In genomic region chr2:64523667-64524603, GRCh38 we compare ENCODE assay signal across 8 cellular contexts. TPM values are rescaled to one million over a fixed set of nuclear protein-coding genes. Genes with fewer than 3 reads are reported as not detected.
DNase-seq lines count a peak whose midpoint lies in the region; ATAC-seq, FAIRE-seq and TF ChIP-seq lines count a peak whose summit lies in the region.

A gene with protein sequence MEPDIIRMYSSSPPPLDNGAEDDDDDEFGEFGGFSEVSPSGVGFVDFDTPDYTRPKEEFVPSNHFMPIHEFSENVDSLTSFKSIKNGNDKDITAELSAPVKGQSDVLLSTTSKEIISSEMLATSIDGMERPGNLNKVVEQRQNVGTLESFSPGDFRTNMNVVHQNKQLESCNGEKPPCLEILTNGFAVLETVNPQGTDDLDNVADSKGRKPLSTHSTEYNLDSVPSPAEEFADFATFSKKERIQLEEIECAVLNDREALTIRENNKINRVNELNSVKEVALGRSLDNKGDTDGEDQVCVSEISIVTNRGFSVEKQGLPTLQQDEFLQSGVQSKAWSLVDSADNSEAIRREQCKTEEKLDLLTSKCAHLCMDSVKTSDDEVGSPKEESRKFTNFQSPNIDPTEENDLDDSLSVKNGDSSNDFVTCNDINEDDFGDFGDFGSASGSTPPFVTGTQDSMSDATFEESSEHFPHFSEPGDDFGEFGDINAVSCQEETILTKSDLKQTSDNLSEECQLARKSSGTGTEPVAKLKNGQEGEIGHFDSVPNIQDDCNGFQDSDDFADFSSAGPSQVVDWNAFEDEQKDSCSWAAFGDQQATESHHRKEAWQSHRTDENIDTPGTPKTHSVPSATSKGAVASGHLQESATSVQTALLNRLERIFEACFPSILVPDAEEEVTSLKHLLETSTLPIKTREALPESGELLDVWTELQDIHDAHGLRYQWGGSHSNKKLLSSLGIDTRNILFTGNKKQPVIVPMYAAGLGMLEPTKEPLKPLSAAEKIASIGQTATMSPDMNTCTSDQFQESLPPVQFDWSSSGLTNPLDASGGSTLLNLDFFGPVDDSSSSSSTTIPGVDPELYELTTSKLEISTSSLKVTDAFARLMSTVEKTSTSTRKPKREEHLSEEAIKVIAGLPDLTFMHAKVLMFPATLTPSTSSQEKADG (plus strand): TSS chr2:64524328. CDS start chr2:64551475, 27,147 bp downstream.

- 0% methylated on average over 63 to 67 of the region's 67 CpGs for WGBS in heart right ventricle, 2 donors

- intact Hi-C loops in T-helper 1 cell treated with Interleukin-12 subunit alpha and Interleukin-12 subunit beta and Interleukin-4 antibody, amounts not matched to agents 30 ng/mL and 1 ng/mL, for 36 hours (cut with micrococcal nuclease) = loop anchor here (1.0 to 10.0 kb wide), 23 partner anchors 63 to 1051 kb away; partner anchors contain the start of genes ACTR2, MDH1, PELI1 and RAB1A
- intact Hi-C loops in heart right ventricle (cut with DNase I) (loop anchor here (2.0 to 10.0 kb wide), 11 partner anchors 33 to 349 kb away; partner anchors contain the start of gene SERTAD2 (in 1 of the 10)), posterior vena cava (cut with DNase I) (no loop called here), upper lobe of right lung (cut with DNase I) (no loop called here)

- FAIRE-seq in GM12892 (lab: Jason Lieb, UNC) = peak; percentile 99

- ATAC-seq in HG02852 (IDR thresholded peaks at IDR 0.05; ENCODE audit: unreplicated experiment) (peak; percentile 88), heart right ventricle (peak; percentile 99 to 100 (median 100)), upper lobe of right lung (peak; percentile 99)

- H3K4me1 ChIP-seq in heart right ventricle (peaks cover 0 to 49% (median 34%) of the 10 kb centered on the region in 9 donors), upper lobe of right lung (peaks cover 19% of the 10 kb centered on the region)

- peak; percentile 84 for TF ChIP-seq POLR2A in GM12892 (IDR thresholded peaks at IDR 0.05; ENCODE audit: low read depth, low read length)

- H3K36me3 ChIP-seq in heart right ventricle = no peaks in the 10 kb centered on the region
- no peaks in the 10 kb centered on the region for H3K36me3 ChIP-seq in upper lobe of right lung

- peak; percentile 90 for DNase-seq in GM12892 (ENCODE audit: insufficient read length)
- DNase-seq in NCI-H146 treated with DMSO at 0.1 percent for 48 hours (lab: John Stamatoyannopoulos, UW; ENCODE audit: unreplicated experiment) = peak; percentile 95
- DNase-seq in amniotic epithelial cell (ENCODE audit: low read depth) = peak; percentile 98
- DNase-seq in heart right ventricle = peak; percentile 99
- DNase-seq in posterior vena cava (ENCODE audit: low spot score) = peak; percentile 99
- DNase-seq in upper lobe of right lung = peak; percentile 100

- H3K9me3 ChIP-seq in heart right ventricle (no peaks in the 10 kb centered on the region), upper lobe of right lung (no peaks in the 10 kb centered on the region)

- H3K4me3 ChIP-seq in heart right ventricle (peak within 1 kb of the TSS; percentile 74 to 98 (median 92)), upper lobe of right lung (peak within 1 kb of the TSS; percentile 94)

- TF ChIP-seq CTCF in heart right ventricle (IDR thresholded peaks at IDR 0.05) (peak in 1 of 9 donors; percentile 13), upper lobe of right lung (IDR thresholded peaks at IDR 0.05) (no peak)

- peak within 1 kb of the TSS; percentile 75 to 98 (median 94) for H3K27ac ChIP-seq in heart right ventricle
- peak within 1 kb of the TSS; percentile 94 for H3K27ac ChIP-seq in upper lobe of right lung

- H3K27me3 ChIP-seq in heart right ventricle (no peaks in the 10 kb centered on the region), upper lobe of right lung (no peaks in the 10 kb centered on the region)

RNA-seq across cellular contexts. Expression of the gene that starts here (rescaled TPM):
- polyA plus RNA-seq in GM12892 (2012; ENCODE audit: missing spikeins) = 55.8 TPM
- 39.0 and 41.5 TPM in 2 replicates for total RNA-seq in T-helper 1 cell treated with Interleukin-12 subunit alpha and Interleukin-12 subunit beta and Interleukin-4 antibody, amounts not matched to agents 30 ng/mL and 1 ng/mL, for 36 hours
- 10 to 100 TPM in 8 of 10 donors, 1 to 10 TPM in 2; 9.8 to 12.8 (median 11.0) TPM for total RNA-seq in heart right ventricle
- 10 to 100 TPM in 1 of 2 donors, 1 to 10 TPM in 1; 7.9 to 22.3 TPM for polyA plus RNA-seq in heart right ventricle
- 10 to 100 TPM; 18.7 to 27.8 TPM for total RNA-seq in posterior vena cava
- total RNA-seq in upper lobe of right lung = 40.2 TPM

Comparison
In these comparisons a context has a peak if more than half of its experiments do, and no peak if none do; other contexts are left out.
1. Peak in every context shown above with its lines: DNase-seq, ATAC-seq, H3K4me3 ChIP-seq and H3K27ac ChIP-seq.
2. intact Hi-C loops: an anchor here in T-helper 1 cell treated with Interleukin-12 subunit alpha and Interleukin-12 subunit beta and Interleukin-4 antibody, amounts not matched to agents 30 ng/mL and 1 ng/mL, for 36 hours (1.0 to 10.0 kb wide) and heart right ventricle (2.0 to 10.0 kb wide); none called in posterior vena cava and upper lobe of right lung.